Comparison of ENCODE assay signal across 2 cellular contexts in the genomic region with DNA sequence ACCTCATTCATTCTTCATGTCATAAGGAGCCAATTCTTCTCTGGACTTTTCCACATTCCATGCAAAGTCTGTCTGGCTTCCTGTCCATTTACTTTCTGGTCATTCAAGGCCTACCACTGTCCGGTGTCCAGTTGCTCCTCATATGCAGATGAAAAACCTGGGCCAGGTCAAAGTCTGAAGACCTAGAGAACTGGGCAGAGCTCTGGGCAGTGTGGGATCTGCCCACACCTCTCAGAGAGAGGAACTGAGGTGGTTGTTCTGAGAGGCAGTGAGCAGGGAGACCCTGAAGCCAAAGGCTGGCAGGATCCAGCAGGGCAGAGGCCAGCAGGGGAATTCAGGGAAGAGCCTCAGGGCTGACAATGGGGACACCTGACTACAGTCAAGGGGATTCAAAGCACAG. TPM values are rescaled to one million over a fixed set of nuclear protein-coding genes. Genes with fewer than 3 reads are reported as not detected.
"Had no signal": no experiment of that assay in that cellular context is flagged by ENCODE, and none has a peak within 500 bp of the region (broad histone marks: within the 10 kb centered on the region; RNA-seq: fewer than 3 reads in every experiment).

No MANE protein-coding gene starts in this region.

RNA-seq across cellular contexts. Expression of a gene that starts 58.7 kb away (rescaled TPM):
- total RNA-seq: LHCN-M2, MCF 10A had no signal
